In the genomic region with DNA sequence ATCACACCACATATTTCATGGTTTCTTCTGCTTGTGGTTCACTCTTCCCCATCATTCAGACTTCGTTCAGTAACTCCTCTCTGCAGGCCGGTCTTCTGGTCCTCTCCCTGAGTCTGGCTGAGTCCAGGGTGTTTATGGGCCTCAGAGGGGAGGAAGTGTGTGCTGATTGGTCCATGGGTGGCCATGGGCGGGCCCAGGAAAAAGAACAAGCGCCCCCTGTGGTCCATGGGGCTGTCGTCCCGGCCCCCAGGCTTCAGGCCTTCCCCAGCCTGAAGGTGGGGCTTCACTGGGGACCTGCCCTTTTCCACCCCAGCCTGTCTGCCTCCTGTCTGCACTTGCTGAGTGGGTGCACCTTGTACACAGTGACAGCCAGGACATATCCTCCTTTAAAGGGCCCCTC, we compare ENCODE assay signal across 2 cellular contexts.
TF ChIP-seq lines count a peak whose summit lies in the region.

No MANE protein-coding gene starts in this region.

TF ChIP-seq in HEK293, 187 proteins besides CTCF, POLR2A, EP300 and RAD21:
- TF ChIP-seq SETDB1 (IDR thresholded peaks at IDR 0.05; ENCODE audit: insufficient read length, low read length) (peak; percentile 48), KLF17 (tag by site-specific recombination; IDR thresholded peaks at IDR 0.05) (no peak)

TF ChIP-seq in H1, 55 proteins besides CTCF, POLR2A, EP300 and RAD21:
- TF ChIP-seq MAFK (IDR thresholded peaks at IDR 0.05; ENCODE audit: low read depth, low read length) = no peak
- TF ChIP-seq CHD2 (IDR thresholded peaks at IDR 0.05; ENCODE audit: low read length) = no peak
- no peak for TF ChIP-seq RNF2 (IDR thresholded peaks at IDR 0.05; ENCODE audit: borderline replicate concordance, low read depth, low read length, missing control alignments, poor library complexity, severe bottlenecking)
- TF ChIP-seq GTF2F1 (IDR thresholded peaks at IDR 0.05; ENCODE audit: borderline replicate concordance, low read depth, low read length) = no peak
- TF ChIP-seq TBP (IDR thresholded peaks at IDR 0.05; ENCODE audit: low read depth, low read length) = peak; percentile 37; the same call in 1 of the 2 replicates
- TF ChIP-seq RFX5 (IDR thresholded peaks at IDR 0.05; ENCODE audit: borderline replicate concordance, low read depth, low read length) = no peak
- peak; percentile 73 for TF ChIP-seq SP1 (IDR thresholded peaks at IDR 0.05; ENCODE audit: low read depth, low read length)
- TF ChIP-seq TAF1 (IDR thresholded peaks at IDR 0.05; ENCODE audit: low read depth, low read length) = 0 out of 2 replicates have a peak, but pooled peaks have one; percentile 18
